Comparison of ENCODE assay signal across 31 cellular contexts in genomic region chr11:11821899-11822298, GRCh38.
"Had no signal": no experiment of that assay in that cellular context is flagged by ENCODE, and none has a peak within 500 bp of the region (broad histone marks: within the 10 kb centered on the region; RNA-seq: fewer than 3 reads in every experiment).

No MANE protein-coding gene starts in this region.

- ATAC-seq: activated CD4-positive, CD25-positive, alpha-beta regulatory T cell treated with anti-CD3 and anti-CD28 coated beads, Interleukin-2, amount 50 U/mL, for 24 hours; activated CD8-positive, alpha-beta T cell treated with anti-CD3 and anti-CD28 coated beads for 36 hours; activated T-cell treated with anti-CD3 and anti-CD28 coated beads, Interleukin-2, amount 50 U/mL, for 4 hours; activated T-helper 17 cell treated with anti-CD3 and anti-CD28 coated beads, Interleukin-2, amount 50 U/mL, for 72 hours; effector memory CD8-positive, alpha-beta T cell; esophagus mucosa; heart left ventricle; left lung; lower lobe of right lung; sciatic nerve; stimulated activated effector memory CD8-positive, alpha-beta T cell treated with anti-CD3 and anti-CD28 coated beads, Interleukin-12 subunit alpha, Interleukin-12 subunit beta, amount 100 ng/mL, for 72 hours; T-helper 17 cell had no signal

- DNase-seq: activated CD4-positive, alpha-beta T cell treated with anti-CD3 and anti-CD28 coated beads for 48 hours; activated CD8-positive, alpha-beta T cell treated with anti-CD3 and anti-CD28 coated beads for 36 hours; activated gamma-delta T cell treated with Interleukin-2 at 50 U/mL for 16 hours; activated naive CD4-positive, alpha-beta T cell treated with anti-CD3 and anti-CD28 coated beads, Interleukin-2, amount 50 U/mL, for 16 hours; activated T-cell treated with anti-CD3 and anti-CD28 coated beads, Interleukin-2, amount 50 U/mL, for 4 hours; amygdala; caudate nucleus; cortex of kidney; effector memory CD8-positive, alpha-beta T cell; foreskin fibroblast; heart left ventricle; hypothalamus; immature natural killer cell; kidney; left lung; lower lobe of right lung; nephron progenitor cell; retina; small intestine; stimulated activated CD4-positive, alpha-beta T cell treated with anti-CD3 and anti-CD28 coated beads, Interleukin-4, amount 100 ng/mL, for 24 hours; T-helper 17 cell; T1000; trophoblast cell; uterus; WERI-Rb-1 had no signal

- H3K4me3 ChIP-seq: heart left ventricle, left lung, lower lobe of right lung, thoracic aorta, uterus had no signal
